Comparison of ENCODE assay signal across 15 cellular contexts in genomic region chr16:58116046-58116445, GRCh38.
"Had no signal": no experiment of that assay in that cellular context is flagged by ENCODE, and none has a peak within 500 bp of the region (broad histone marks: within the 10 kb centered on the region; RNA-seq: fewer than 3 reads in every experiment).

No MANE protein-coding gene starts in this region.

- H3K27ac ChIP-seq: ascending aorta, foreskin keratinocyte, WERI-Rb-1 had no signal

- DNase-seq: activated CD4-positive, alpha-beta T cell treated with anti-CD3 and anti-CD28 coated beads for 1 hour; activated CD4-positive, alpha-beta T cell treated with anti-CD3 and anti-CD28 coated beads, Interleukin-2, amount 50 U/mL, for 4 hours; activated gamma-delta T cell; effector memory CD8-positive, alpha-beta T cell; foreskin keratinocyte; hypothalamus; nucleus accumbens; stimulated activated CD4-positive, alpha-beta T cell treated with anti-CD3 and anti-CD28 coated beads, Interleukin-2, amount 100 ng/mL, for 24 hours; stimulated activated naive CD8-positive, alpha-beta T cell treated with anti-CD3 and anti-CD28 coated beads, Interleukin-15, Interleukin-2, amounts not matched to agents 100 U/mL and 50 U/mL, for 24 hours; SW 1271; T-helper 2 cell; trophoblast cell; WERI-Rb-1 had no signal

- FAIRE-seq: bronchial epithelial cell had no signal

- H3K9me3 ChIP-seq: ascending aorta had no signal

- ATAC-seq: foreskin keratinocyte; stimulated activated naive CD8-positive, alpha-beta T cell treated with anti-CD3 and anti-CD28 coated beads, Interleukin-15, Interleukin-2, amounts not matched to agents 100 U/mL and 50 U/mL, for 24 hours had no signal

- H3K4me3 ChIP-seq: ascending aorta had no signal

- H3K27me3 ChIP-seq: ascending aorta, foreskin keratinocyte had no signal
